ENCODE assay signal across 21 cellular contexts in genomic region chr13:50463662-50464061, GRCh38.
"Had no signal": no experiment of that assay in that cellular context is flagged by ENCODE, and none has a peak within 500 bp of the region (broad histone marks: within the 10 kb centered on the region; RNA-seq: fewer than 3 reads in every experiment).

No MANE protein-coding gene starts in this region.

- H3K27me3 ChIP-seq: esophagus muscularis mucosa, right lobe of liver, testis, tibial nerve, upper lobe of right lung had no signal

- H3K27ac ChIP-seq: coronary artery, epithelial cell of prostate, esophagus muscularis mucosa, foreskin keratinocyte, left ventricle myocardium inferior, psoas muscle, right lobe of liver, testis, tibial nerve, upper lobe of right lung had no signal

- ATAC-seq: foreskin keratinocyte; natural killer cell treated with Interleukin-12 subunit alpha and Interleukin-12 subunit beta and Interleukin-15 and Interleukin-18, amount 100 ng/mL, for 72 hours; psoas muscle; right lobe of liver; stimulated activated naive B cell treated with anti-CD40 and anti-IgM and Interleukin-4, amounts not matched to agents 10 μg/mL and 1 μg/mL and 100 μg/mL, for 72 hours; stimulated activated naive CD8-positive, alpha-beta T cell treated with anti-CD3 and anti-CD28 coated beads, Interleukin-15, amount 100 ng/mL, for 72 hours; upper lobe of right lung had no signal

- H3K9me3 ChIP-seq: esophagus muscularis mucosa, left ventricle myocardium inferior, psoas muscle, right lobe of liver, testis, tibial nerve, upper lobe of right lung had no signal

- DNase-seq: effector CD8-positive, alpha-beta T cell; foreskin keratinocyte; immature natural killer cell; left ventricle myocardium inferior; mesenchymal stem cell; midbrain; psoas muscle; retina; right lobe of liver; stimulated activated CD4-positive, alpha-beta T cell treated with anti-CD3 and anti-CD28 coated beads, Interleukin-2, amount 100 ng/mL, for 24 hours; stimulated activated CD4-positive, alpha-beta T cell treated with anti-CD3 and anti-CD28 coated beads, Interleukin-4, amount 100 ng/mL, for 4 hours; stimulated activated naive B cell treated with anti-CD40 and anti-IgM and Interleukin-4, amounts not matched to agents 10 μg/mL and 1 μg/mL and 100 μg/mL, for 72 hours; stimulated activated naive CD8-positive, alpha-beta T cell treated with anti-CD3 and anti-CD28 coated beads, Interleukin-15, amount 100 ng/mL, for 72 hours; testis; upper lobe of right lung had no signal

- H3K4me1 ChIP-seq: foreskin keratinocyte, right lobe of liver, upper lobe of right lung had no signal

- H3K4me3 ChIP-seq: coronary artery, esophagus muscularis mucosa, left ventricle myocardium inferior, lung, psoas muscle, right lobe of liver, testis, tibial nerve, upper lobe of right lung had no signal

- H3K36me3 ChIP-seq: esophagus muscularis mucosa, left ventricle myocardium inferior, right lobe of liver, tibial nerve, upper lobe of right lung had no signal
